Comparison of ENCODE assay signal across 9 cellular contexts in the genomic region with DNA sequence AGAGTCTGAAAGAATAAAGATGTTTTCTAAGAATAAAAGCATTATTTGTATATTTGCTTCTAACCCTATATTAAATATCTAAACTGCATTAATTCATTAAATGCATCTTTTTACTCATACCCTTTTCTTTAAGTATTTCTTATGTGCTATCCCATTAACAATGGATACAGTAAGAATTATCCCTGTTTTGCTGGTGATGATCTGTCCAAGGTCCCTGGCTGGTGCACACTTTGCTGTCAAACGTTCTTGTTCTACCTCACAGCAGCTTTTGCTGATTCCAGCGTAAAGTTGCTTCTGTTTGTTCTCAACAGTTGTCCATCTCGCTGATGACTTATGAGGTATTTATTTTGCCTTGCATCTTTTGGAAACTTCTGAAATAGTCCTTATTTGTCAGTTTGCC.
"Had no signal": no experiment of that assay in that cellular context is flagged by ENCODE, and none has a peak within 500 bp of the region (broad histone marks: within the 10 kb centered on the region; RNA-seq: fewer than 3 reads in every experiment).

No MANE protein-coding gene starts in this region.

- H3K4me3 ChIP-seq: GM23248, GM23338, HAP-1 had no signal

- H3K9ac ChIP-seq: GM23248 had no signal

- H3K9me3 ChIP-seq: HAP-1 had no signal

- H3K36me3 ChIP-seq: HAP-1 had no signal

- H3K27ac ChIP-seq: GM23248 had no signal

- DNase-seq: GM23248, GOT3, H7, H9, HCEC 1CT, HFFc6 had no signal

- ATAC-seq: GM23338, HCT116 had no signal

- H3K4me2 ChIP-seq: GM23338 had no signal

- H2AFZ ChIP-seq: GM23248, GM23338 had no signal
